ENCODE assay signal across 8 cellular contexts in genomic region chr14:21917699-21918436, GRCh38.
DNase-seq lines count a peak whose midpoint lies in the region; ATAC-seq and TF ChIP-seq lines count a peak whose summit lies in the region.

No MANE protein-coding gene starts in this region.

- H3K9ac ChIP-seq in endodermal cell (ENCODE audit: extremely low read depth, low read length, poor library complexity, severe bottlenecking): no peak overlapping the region

- H3K36me3 ChIP-seq in endodermal cell (ENCODE audit: control insufficient read depth, insufficient read depth, low read length) (no peaks in the 10 kb centered on the region), thoracic aorta (no peaks in the 10 kb centered on the region)

- 29 to 40% methylated on average over 3 to 4 of the region's 4 CpGs for WGBS in endodermal cell (ENCODE audit: insufficient coverage in 1 of 2, insufficient read length in 1 of 2), 2 experiments

- no peaks in the 10 kb centered on the region for H3K27me3 ChIP-seq in endodermal cell (ENCODE audit: control insufficient read depth, insufficient read depth, low read length, poor library complexity, severe bottlenecking)
- H3K27me3 ChIP-seq in thoracic aorta (replicated peaks; ENCODE audit: insufficient read depth): no peaks in the 10 kb centered on the region

- peak; percentile 36 for DNase-seq in COLO829 (ENCODE audit: low spot score)
- peak; percentile 29 for DNase-seq in GM20000 (ENCODE audit: low spot score)
- peak; percentile 39 for DNase-seq in NCI-H1694 treated with DMSO at 0.1 percent for 48 hours (lab: John Stamatoyannopoulos, UW)
- DNase-seq in activated CD4-positive, alpha-beta T cell treated with anti-CD3 and anti-CD28 coated beads, Interleukin-2, amount 50 U/mL, for 1 hour: peak; percentile 51
- DNase-seq in endodermal cell: peak; percentile 68
- DNase-seq in myocyte (ENCODE audit: low read depth): peak; percentile 32
- DNase-seq in thoracic aorta (ENCODE audit: low spot score): no peak

- H3K4me3 ChIP-seq in endodermal cell (ENCODE audit: low read length): no peak overlapping the region
- peak overlapping the region; percentile 40 for H3K4me3 ChIP-seq in thoracic aorta

- H3K27ac Mint-ChIP-seq in endodermal cell: no peak overlapping the region

- no peak overlapping the region for H3K4me3 Mint-ChIP-seq in endodermal cell

- H3K9me3 Mint-ChIP-seq in endodermal cell: no peaks in the 10 kb centered on the region

- H3K4me1 ChIP-seq in endodermal cell (ENCODE audit: control insufficient read depth, insufficient read depth, low read length): no peaks in the 10 kb centered on the region
- peaks cover 8 to 16% of the 10 kb centered on the region in 2 donors for H3K4me1 ChIP-seq in thoracic aorta (ENCODE audit: control insufficient read depth in 1 of 2, low read depth in 2 of 2)

- H3K27me3 Mint-ChIP-seq in endodermal cell (ENCODE audit: insufficient read depth): peaks cover 7% of the 10 kb centered on the region

- no peak for ATAC-seq in thoracic aorta (ENCODE audit: insufficient number of reproducible peaks, low FRiP score, low read depth)
- ATAC-seq in HG03571 (IDR thresholded peaks at IDR 0.05; ENCODE audit: unreplicated experiment): no peak

- no peaks in the 10 kb centered on the region for H3K36me3 Mint-ChIP-seq in endodermal cell (ENCODE audit: low read depth)

- H3K27ac ChIP-seq in endodermal cell (ENCODE audit: low read depth, low read length) (no peak overlapping the region), thoracic aorta (no peak overlapping the region)

- H3K4me1 Mint-ChIP-seq in endodermal cell: peaks cover 3% of the 10 kb centered on the region

- no peaks in the 10 kb centered on the region for H3K9me3 ChIP-seq in endodermal cell (ENCODE audit: control insufficient read depth, low read length)
- H3K9me3 ChIP-seq in thoracic aorta: no peaks in the 10 kb centered on the region

- TF ChIP-seq CTCF in GM20000 (IDR thresholded peaks at IDR 0.05; ENCODE audit: extremely low read depth, missing control alignments) (peak; percentile 67), endodermal cell (conservative IDR thresholded peaks at IDR 0.05) (peak; percentile 87), thoracic aorta (IDR thresholded peaks at IDR 0.05) (peak; percentile 49)
